Comparison of ENCODE assay signal across 9 cellular contexts in the genomic region with DNA sequence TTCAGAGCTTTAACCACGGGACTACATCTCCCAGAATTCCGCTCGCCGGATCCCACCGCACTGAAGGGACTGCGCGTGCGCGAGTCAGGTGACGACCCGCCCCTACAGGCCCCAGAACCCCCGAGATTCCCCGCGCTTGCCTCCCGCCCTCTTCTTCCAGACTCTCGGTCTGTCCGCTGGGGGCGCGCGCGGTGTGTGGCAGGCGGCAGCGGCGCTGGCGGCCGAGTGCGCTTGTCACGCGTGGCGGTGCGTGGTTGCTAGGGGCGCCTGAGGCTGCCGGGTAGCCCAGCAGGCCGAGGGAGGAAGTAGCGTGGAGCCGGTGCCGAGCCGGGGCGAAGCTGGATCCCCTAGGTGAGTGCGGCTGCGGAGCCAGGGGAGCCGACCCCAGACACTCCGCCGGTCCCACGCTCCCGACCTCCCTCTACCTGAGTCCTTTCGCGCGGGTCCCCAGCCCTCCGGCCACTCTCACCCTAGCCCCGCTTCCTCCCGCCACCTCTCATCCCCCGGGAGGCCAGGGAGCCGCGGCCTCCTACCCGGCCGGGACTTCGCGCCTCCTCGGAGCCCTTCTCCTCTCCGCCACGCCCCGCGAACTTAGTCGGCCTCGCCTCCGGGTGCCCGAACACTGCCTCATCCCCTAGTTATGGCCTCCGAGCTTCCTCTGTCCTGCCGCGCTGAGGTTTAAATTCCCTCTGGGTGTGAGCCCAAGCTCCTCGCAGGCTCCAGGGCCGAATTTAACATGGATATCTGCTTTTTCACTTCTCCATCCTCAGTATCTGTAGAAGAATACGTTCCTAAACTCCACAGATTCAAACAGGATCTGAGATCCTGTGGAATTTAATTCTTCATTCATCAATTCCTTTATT. TPM values are rescaled to one million over a fixed set of nuclear protein-coding genes. Genes with fewer than 3 reads are reported as not detected.
DNase-seq lines count a peak whose midpoint lies in the region; ATAC-seq, FAIRE-seq and TF ChIP-seq lines count a peak whose summit lies in the region.
"Had no signal": no experiment of that assay in that cellular context is flagged by ENCODE, and none has a peak within 500 bp of the region (broad histone marks: within the 10 kb centered on the region; RNA-seq: fewer than 3 reads in every experiment).

TTLL4 (plus strand) TSS at position 149 of the 863 bp plus-strand sequence. CDS start 26,842 bp downstream, outside the sequence.

- peak; percentile 92 for ATAC-seq in GM18909 (IDR thresholded peaks at IDR 0.05; ENCODE audit: poor library complexity, unreplicated experiment)
- ATAC-seq in HG03175 (IDR thresholded peaks at IDR 0.05; ENCODE audit: unreplicated experiment), result peak; percentile 94

- H3K4me3 ChIP-seq in WI38 (ENCODE audit: low read depth, low read length), result peak within 1 kb of the TSS; percentile 92
- peak within 1 kb of the TSS; percentile 99 for H3K4me3 ChIP-seq in bronchial epithelial cell (ENCODE audit: low read depth, low read length)

- H3K27me3 ChIP-seq in bronchial epithelial cell (ENCODE audit: control insufficient read depth, insufficient read depth, low read length), result no peaks in the 10 kb centered on the region

- no peaks in the 10 kb centered on the region for H3K36me3 ChIP-seq in bronchial epithelial cell (ENCODE audit: control insufficient read depth, insufficient read depth, low read length)

- FAIRE-seq in bronchial epithelial cell (lab: Jason Lieb, UNC), result no peak
- FAIRE-seq: colon had no signal

- TF ChIP-seq CTCF in WI38 (IDR thresholded peaks at IDR 0.05; ENCODE audit: low read depth, low read length) (peak; percentile 76), bronchial epithelial cell (IDR thresholded peaks at IDR 0.05; ENCODE audit: insufficient read depth, low read length, severe bottlenecking) (peak; percentile 84)

- DNase-seq in AG08396 (ENCODE audit: low spot score), result peak; percentile 99
- peak; percentile 97 for DNase-seq in NCI-H2227 treated with DMSO at 0.1 percent for 48 hours (lab: John Stamatoyannopoulos, UW)
- peak; percentile 80 for DNase-seq in bronchial epithelial cell (ENCODE audit: low read depth)
- peak; percentile 100 for DNase-seq in iPS-NIHi7 (ENCODE audit: extremely low spot score)
- peak; percentile 86 for DNase-seq in smooth muscle cell of the brain vasculature (ENCODE audit: low read depth, low spot score)

RNA-seq across cellular contexts. Expression of gene TTLL4, which starts in this region (rescaled TPM):
- 5.5 and 6.8 TPM in 2 replicates for total RNA-seq in bronchial epithelial cell

Comparison
In these comparisons a context has a peak if more than half of its experiments do, and no peak if none do; other contexts are left out.
1. Peak in every context shown above with its lines: DNase-seq, ATAC-seq and H3K4me3 ChIP-seq.